Comparison of ENCODE assay signal across 8 cellular contexts in the genomic region with DNA sequence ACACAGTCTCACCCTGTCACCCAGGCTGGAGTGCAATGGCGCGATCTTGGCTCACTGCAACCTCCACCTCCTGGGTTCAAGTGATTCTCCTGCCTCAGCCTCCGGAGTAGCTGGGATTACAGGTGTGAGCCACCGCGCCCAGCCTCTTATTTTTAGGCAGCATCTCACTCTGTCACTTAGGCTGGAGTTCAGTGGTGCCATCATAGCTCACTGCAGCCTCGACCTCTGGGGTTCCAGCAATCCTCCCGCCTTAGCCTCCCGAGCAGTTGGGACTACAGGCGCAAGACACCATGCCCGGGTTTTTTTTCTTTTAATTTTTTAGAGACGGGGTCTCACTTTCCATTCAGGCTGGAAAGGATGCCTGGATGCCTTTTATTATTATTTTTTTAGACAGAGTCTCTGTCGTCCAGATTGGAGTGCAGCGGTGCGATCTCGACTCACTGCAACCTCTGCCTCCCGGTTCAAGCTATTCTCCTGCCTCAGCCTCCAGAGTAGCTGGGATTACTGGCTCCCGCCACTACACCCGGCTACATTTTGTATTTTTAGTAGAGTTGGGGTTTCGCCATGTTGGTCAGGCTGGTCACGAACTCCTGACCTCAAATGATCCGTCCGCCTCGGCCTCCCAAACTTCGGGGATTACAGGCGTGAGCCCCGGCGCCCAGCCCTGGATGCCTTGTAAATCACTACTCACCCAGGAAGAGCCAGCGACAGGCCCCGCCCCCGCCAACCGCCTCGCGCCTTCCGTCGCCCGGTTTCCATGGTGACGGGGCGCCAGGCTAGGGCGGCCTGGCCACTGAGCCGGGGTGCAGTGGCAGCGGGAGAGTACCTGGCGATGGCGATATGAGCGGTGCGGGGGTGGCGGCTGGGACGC. TPM values are rescaled to one million over a fixed set of nuclear protein-coding genes. Genes with fewer than 3 reads are reported as not detected.
DNase-seq lines count a peak whose midpoint lies in the region; ATAC-seq, FAIRE-seq and TF ChIP-seq lines count a peak whose summit lies in the region.
"Not testable (repeated sequence)": the region's sequence is repeated elsewhere in the genome, so short reads cannot be mapped to it uniquely, and the experiment has no call there.

A gene (plus strand): TSS at position 758 of the 871 bp plus-strand sequence. CDS start 83 bp downstream, at position 841.

- not testable (repeated sequence) for H3K36me3 ChIP-seq in bronchial epithelial cell (ENCODE audit: control insufficient read depth, insufficient read depth, low read length); kidney epithelial cell (ENCODE audit: control insufficient read depth, insufficient read depth, low read length)

- not testable (repeated sequence) for H3K27me3 ChIP-seq in bronchial epithelial cell (ENCODE audit: control insufficient read depth, insufficient read depth, low read length); kidney epithelial cell (ENCODE audit: control insufficient read depth, insufficient read depth, low read length)

- not testable (repeated sequence) for FAIRE-seq in bronchial epithelial cell (lab: Jason Lieb, UNC)

- DNase-seq in Ammon's horn (ENCODE audit: low spot score): peak; percentile 65
- DNase-seq in NCI-H345 (lab: John Stamatoyannopoulos, UW): peak; percentile 85
- DNase-seq in activated CD4-positive, alpha-beta T cell treated with anti-CD3 and anti-CD28 coated beads for 24 hours (ENCODE audit: low read depth in 2 of 2): peak; percentile 59 to 68
- peak; percentile 10 for DNase-seq in bronchial epithelial cell (ENCODE audit: low read depth)
- DNase-seq in kidney epithelial cell (ENCODE audit: low read depth): not testable (repeated sequence)
- DNase-seq in stimulated activated CD4-positive, alpha-beta T cell treated with anti-CD3 and anti-CD28 coated beads, Interleukin-15, amount 100 ng/mL, for 48 hours (ENCODE audit: low read depth in 2 of 2): peak; percentile 51 to 75

- not testable (repeated sequence) for TF ChIP-seq CTCF in bronchial epithelial cell (IDR thresholded peaks at IDR 0.05; ENCODE audit: insufficient read depth, low read length, severe bottlenecking); kidney epithelial cell (IDR thresholded peaks at IDR 0.05; ENCODE audit: insufficient read depth, low read length, poor library complexity, severe bottlenecking)

- peak; percentile 93 for ATAC-seq in GM19397 (IDR thresholded peaks at IDR 0.05; ENCODE audit: unreplicated experiment)
- peak; percentile 80 for ATAC-seq in HG03378 (IDR thresholded peaks at IDR 0.05; ENCODE audit: unreplicated experiment)

- H3K4me3 ChIP-seq in bronchial epithelial cell (ENCODE audit: low read depth, low read length): peak within 1 kb of the TSS; percentile 20
- peak within 1 kb of the TSS; percentile 38 for H3K4me3 ChIP-seq in kidney epithelial cell (ENCODE audit: low read depth, low read length)

RNA-seq across cellular contexts. Expression of the gene that starts here (rescaled TPM):
- total RNA-seq in bronchial epithelial cell (2.9 and 3.2 TPM in 2 replicates), kidney epithelial cell (24.2 and 33.3 TPM in 2 replicates)
